In the genomic region with DNA sequence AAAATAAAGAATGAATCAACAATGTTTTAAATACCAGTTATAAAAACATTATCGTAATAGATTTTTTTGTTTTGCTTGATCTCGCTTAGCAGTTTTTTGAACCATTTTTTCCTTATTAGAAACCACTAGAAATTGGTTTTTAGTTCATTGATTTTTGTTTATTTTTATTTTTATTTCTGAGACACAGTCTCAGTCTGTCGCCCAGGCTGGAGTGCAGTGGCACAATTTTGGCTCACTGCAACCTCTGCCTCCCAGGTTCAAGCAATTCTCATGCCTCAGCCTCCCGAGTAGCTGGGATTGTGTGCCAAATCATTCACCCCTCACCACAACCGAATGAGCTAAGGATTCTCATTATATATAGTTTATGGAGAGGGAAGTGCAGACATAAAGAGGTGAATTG, we compare ENCODE assay signal across 4 cellular contexts. TPM values are rescaled to one million over a fixed set of nuclear protein-coding genes. Genes with fewer than 3 reads are reported as not detected.
"Had no signal": no experiment of that assay in that cellular context is flagged by ENCODE, and none has a peak within 500 bp of the region (broad histone marks: within the 10 kb centered on the region; RNA-seq: fewer than 3 reads in every experiment).

A gene (plus strand): TSS at position 301 of the 400 bp plus-strand sequence.

RNA-seq across cellular contexts. Expression of the gene that starts here (rescaled TPM):
- total RNA-seq: left ventricle myocardium inferior, mesenteric fat pad, mucosa of gallbladder had no signal
- polyA plus RNA-seq: immature natural killer cell had no signal
